12 cellular contexts compared by ENCODE assay signal in the genomic region with DNA sequence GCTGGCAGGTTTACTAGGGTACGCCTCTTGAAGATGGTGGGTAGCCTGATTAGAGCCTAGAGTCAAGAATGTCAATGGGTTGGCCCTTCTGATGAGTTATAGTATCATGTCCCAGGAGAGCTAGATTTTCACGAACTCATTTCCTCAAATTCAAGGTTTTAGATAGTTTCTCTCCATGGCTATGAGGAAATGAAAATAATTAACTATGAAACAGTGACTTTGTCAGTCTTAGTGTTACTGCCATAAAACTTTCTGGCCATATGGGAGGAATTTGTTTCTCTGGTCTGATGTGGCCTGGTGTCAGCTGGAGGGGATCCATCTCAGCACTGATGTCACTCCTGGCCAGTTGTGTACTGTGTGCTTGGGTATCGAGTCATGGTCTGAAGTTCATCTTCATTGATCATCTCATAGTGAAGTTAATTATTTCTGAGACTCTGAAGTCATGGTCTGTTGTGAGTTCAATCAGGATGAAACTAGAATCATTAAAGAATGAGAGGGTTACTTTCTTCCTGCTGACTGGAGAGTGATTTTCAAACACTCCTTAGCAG. TPM values are rescaled to one million over a fixed set of nuclear protein-coding genes. Genes with fewer than 3 reads are reported as not detected.
DNase-seq lines count a peak whose midpoint lies in the region; ATAC-seq and TF ChIP-seq lines count a peak whose summit lies in the region.
"Had no signal": no experiment of that assay in that cellular context is flagged by ENCODE, and none has a peak within 500 bp of the region (broad histone marks: within the 10 kb centered on the region; RNA-seq: fewer than 3 reads in every experiment).

No MANE protein-coding gene starts in this region.

- H4K20me1 ChIP-seq in Karpas-422 (ENCODE audit: insufficient read depth, low read depth, low read length) (no peaks in the 10 kb centered on the region), hepatocyte (ENCODE audit: insufficient read depth, poor library complexity, severe bottlenecking) (no peaks in the 10 kb centered on the region)

- H3K27me3 Mint-ChIP-seq in Calu3 (ENCODE audit: unreplicated experiment): no peaks in the 10 kb centered on the region

- H3K9ac ChIP-seq in Karpas-422 (ENCODE audit: low read length): no peak overlapping the region

- no peaks in the 10 kb centered on the region for H3K9me3 Mint-ChIP-seq in Calu3 (ENCODE audit: low read depth, unreplicated experiment)

- intact Hi-C loops in Calu3 (cut with micrococcal nuclease; ENCODE audit: unreplicated experiment): no loop called here

- no peak overlapping the region for H3K27ac ChIP-seq in Karpas-422 (ENCODE audit: low read length)
- H3K27ac ChIP-seq in hepatocyte: peak overlapping the region; percentile 93

- H3K9me2 ChIP-seq in Karpas-422 (replicated peaks; ENCODE audit: insufficient read depth, low read length) (no peaks in the 10 kb centered on the region), hepatocyte (replicated peaks; ENCODE audit: insufficient read depth) (no peaks in the 10 kb centered on the region)

- no peaks in the 10 kb centered on the region for H3K79me2 ChIP-seq in Karpas-422 (ENCODE audit: low read length)
- no peaks in the 10 kb centered on the region for H3K79me2 ChIP-seq in hepatocyte

- H3K4me3 ChIP-seq in Karpas-422 (ENCODE audit: low read length) (no peak overlapping the region), hepatocyte (no peak overlapping the region)

- no TSS peak for BruUV-seq in Calu3 (replicated peaks; lab: Mats Ljungman, UMichigan)

- CTCF ChIA-PET in Calu3 (lab: Charles Lee): no interaction called here

- TF ChIP-seq CTCF in Calu3 (IDR thresholded peaks at IDR 0.05; ENCODE audit: unreplicated experiment) (no peak), hepatocyte (IDR thresholded peaks at IDR 0.05; ENCODE audit: poor library complexity) (no peak)

- H3K27ac Mint-ChIP-seq in Calu3 (ENCODE audit: unreplicated experiment): peak overlapping the region; percentile 87

- H2AFZ ChIP-seq in Karpas-422 (ENCODE audit: low read length) (no peak overlapping the region), hepatocyte (no peak overlapping the region)

- DNase-seq in Calu3 (peak; percentile 19), Karpas-422 (peak; percentile 77), hepatocyte (ENCODE audit: low spot score) (peak; percentile 71), OCI-M2 (lab: John Stamatoyannopoulos, UW; ENCODE audit: unreplicated experiment) (no peak)
- no peak for DNase-seq in activated CD4-positive, alpha-beta T cell treated with anti-CD3 and anti-CD28 coated beads for 1 hour
- no peak for DNase-seq in effector CD4-positive, alpha-beta T cell
- DNase-seq: activated naive CD4-positive, alpha-beta T cell treated with Interleukin-2 at 50 U/mL for 16 hours; NCI-H82; stimulated activated CD4-positive, alpha-beta T cell treated with anti-CD3 and anti-CD28 coated beads, Interleukin-2, amount 100 ng/mL, for 24 hours had no signal

- H3K27me3 ChIP-seq in Karpas-422 (ENCODE audit: low read length): no peaks in the 10 kb centered on the region
- H3K27me3 ChIP-seq in hepatocyte: no peaks in the 10 kb centered on the region

- H3K36me3 ChIP-seq in Karpas-422 (ENCODE audit: insufficient read depth, low read length): no peaks in the 10 kb centered on the region
- no peaks in the 10 kb centered on the region for H3K36me3 ChIP-seq in hepatocyte (replicated peaks; ENCODE audit: insufficient read depth, low read depth)

- H3K4me1 Mint-ChIP-seq in Calu3 (ENCODE audit: low read depth, unreplicated experiment): peaks cover 25% of the 10 kb centered on the region

- H3K4me2 ChIP-seq in Karpas-422 (ENCODE audit: low read depth, low read length, poor library complexity, severe bottlenecking) (peak overlapping the region; percentile 17), hepatocyte (no peak overlapping the region)

- peak; percentile 70 for ATAC-seq in GM21447 (IDR thresholded peaks at IDR 0.05; ENCODE audit: unreplicated experiment)
- ATAC-seq in HG02852 (IDR thresholded peaks at IDR 0.05; ENCODE audit: unreplicated experiment): no peak

- H3K4me3 Mint-ChIP-seq in Calu3 (ENCODE audit: low read depth, unreplicated experiment): peak overlapping the region; percentile 32

- H3K4me1 ChIP-seq in Karpas-422 (ENCODE audit: low read length): peaks cover 9% of the 10 kb centered on the region
- H3K4me1 ChIP-seq in hepatocyte (ENCODE audit: insufficient read depth): peaks cover 4% of the 10 kb centered on the region

- no peaks in the 10 kb centered on the region for H3K36me3 Mint-ChIP-seq in Calu3 (ENCODE audit: insufficient read depth, unreplicated experiment)

- no peaks in the 10 kb centered on the region for H3K9me3 ChIP-seq in Karpas-422 (ENCODE audit: low read length)
- no peaks in the 10 kb centered on the region for H3K9me3 ChIP-seq in hepatocyte (ENCODE audit: low read depth)

- 78% methylated on average over 3 of the region's 3 CpGs for WGBS in hepatocyte (ENCODE audit: low lambda C conversion rate, missing lambda C conversion rate)

RNA-seq across cellular contexts. Expression of gene TNFSF11, which starts 49.4 kb away (rescaled TPM):
- total RNA-seq in Calu3 (2022): 0.26 TPM in 1 of 2 replicates, not detected in the other
- not detected in 2 replicates for total RNA-seq in Karpas-422 (2014; rRNA removed; shearing (Covaris generic); ENCODE audit: low replicate concordance)
- 0.24 and 0.83 TPM in 2 replicates for total RNA-seq in hepatocyte
- 0.17 TPM in 1 of 2 replicates, not detected in the other for polyA plus RNA-seq in hepatocyte
- polyA plus RNA-seq: BJ had no signal

Comparison
In these comparisons a context has a peak if more than half of its experiments do, and no peak if none do; other contexts are left out.
1. DNase-seq: peak in Calu3 (single experiment), Karpas-422 (single experiment) and hepatocyte (single experiment); none in OCI-M2 (single experiment), activated CD4-positive, alpha-beta T cell treated with anti-CD3 and anti-CD28 coated beads for 1 hour (single experiment) and effector CD4-positive, alpha-beta T cell (single experiment).